Comparison of ENCODE assay signal across 33 cellular contexts in the genomic region with DNA sequence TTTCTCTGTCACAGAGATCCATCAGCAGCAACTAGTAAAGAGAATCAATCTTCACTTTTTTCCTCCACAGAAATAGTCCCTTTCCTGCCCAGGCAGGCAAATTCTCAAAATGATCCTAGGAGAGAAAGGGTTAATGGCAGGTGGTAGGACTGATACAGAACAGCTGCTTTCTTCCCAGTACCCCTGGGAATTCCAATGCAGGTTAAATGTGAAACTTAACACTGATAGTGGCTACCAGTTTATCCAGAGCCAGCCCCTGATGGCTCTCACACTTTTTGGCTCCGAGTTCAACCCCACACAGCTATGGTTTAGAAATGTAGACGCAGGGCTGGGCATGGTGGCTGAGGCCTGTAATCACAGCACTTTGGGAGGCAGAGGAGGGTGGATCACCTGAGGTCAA. TPM values are rescaled to one million over a fixed set of nuclear protein-coding genes. Genes with fewer than 3 reads are reported as not detected.
"Had no signal": no experiment of that assay in that cellular context is flagged by ENCODE, and none has a peak within 500 bp of the region (broad histone marks: within the 10 kb centered on the region; RNA-seq: fewer than 3 reads in every experiment).

No MANE protein-coding gene starts in this region.

- ATAC-seq: activated CD4-positive, CD25-positive, alpha-beta regulatory T cell treated with anti-CD3 and anti-CD28 coated beads, Interleukin-2, amount 50 U/mL, for 24 hours; activated T-helper 17 cell treated with anti-CD3 and anti-CD28 coated beads, Interleukin-2, amount 50 U/mL, for 72 hours; lower lobe of right lung; natural killer cell; sciatic nerve; stimulated activated effector memory CD8-positive, alpha-beta T cell treated with anti-CD3 and anti-CD28 coated beads, Interleukin-12 subunit alpha, Interleukin-12 subunit beta, amount 100 ng/mL, for 72 hours had no signal

- H3K9me3 ChIP-seq: esophagus squamous epithelium, left lung, lower lobe of right lung, stomach, thyroid gland, upper lobe of left lung, vagina had no signal

- DNase-seq: activated CD4-positive, alpha-beta memory T cell treated with anti-CD3 and anti-CD28 coated beads for 36 hours; activated CD4-positive, alpha-beta T cell treated with anti-CD3 and anti-CD28 coated beads for 48 hours; activated CD8-positive, alpha-beta memory T cell treated with anti-CD3 and anti-CD28 coated beads, Interleukin-2, amount 50 U/mL, for 4 hours; activated gamma-delta T cell treated with Interleukin-2 at 50 U/mL for 16 hours; activated naive CD4-positive, alpha-beta T cell treated with anti-CD3 and anti-CD28 coated beads, Interleukin-2, amount 50 U/mL, for 16 hours; activated T-cell treated with anti-CD3 and anti-CD28 coated beads, Interleukin-2, amount 50 U/mL, for 24 hours; amniotic stem cell; central memory CD4-positive, alpha-beta T cell; dermis blood vessel endothelial cell; effector CD4-positive, alpha-beta T cell; esophagus squamous epithelium; foreskin melanocyte; left lung; lower lobe of right lung; mesenchymal stem cell; natural killer cell; posterior cingulate gyrus; stimulated activated CD4-positive, alpha-beta T cell treated with anti-CD3 and anti-CD28 coated beads, Interleukin-4, amount 100 ng/mL, for 24 hours; stomach; thyroid gland; upper lobe of left lung; WERI-Rb-1 had no signal

- H3K27me3 Mint-ChIP-seq: activated CD4-positive, alpha-beta memory T cell treated with anti-CD3 and anti-CD28 coated beads for 36 hours; activated T-cell treated with anti-CD3 and anti-CD28 coated beads, Interleukin-2, amount 50 U/mL, for 24 hours; activated T-helper 17 cell treated with anti-CD3 and anti-CD28 coated beads, Interleukin-2, amount 50 U/mL, for 72 hours had no signal

- H3K27ac ChIP-seq: esophagus squamous epithelium, left lung, lower lobe of right lung, stomach, thyroid gland, upper lobe of left lung, vagina, WERI-Rb-1 had no signal

- H3K4me1 ChIP-seq: esophagus squamous epithelium, left lung, lower lobe of right lung, stomach, thyroid gland, upper lobe of left lung, vagina had no signal

- FAIRE-seq: astrocyte, islet of Langerhans, small intestine, TTC549 had no signal

- H3K9me3 Mint-ChIP-seq: activated CD4-positive, alpha-beta memory T cell treated with anti-CD3 and anti-CD28 coated beads for 36 hours; activated T-cell treated with anti-CD3 and anti-CD28 coated beads, Interleukin-2, amount 50 U/mL, for 24 hours; activated T-helper 17 cell treated with anti-CD3 and anti-CD28 coated beads, Interleukin-2, amount 50 U/mL, for 72 hours; natural killer cell; stimulated activated effector memory CD8-positive, alpha-beta T cell treated with anti-CD3 and anti-CD28 coated beads, Interleukin-12 subunit alpha, Interleukin-12 subunit beta, amount 100 ng/mL, for 72 hours had no signal

- H3K4me1 Mint-ChIP-seq: activated T-helper 17 cell treated with anti-CD3 and anti-CD28 coated beads, Interleukin-2, amount 50 U/mL, for 72 hours; natural killer cell; stimulated activated effector memory CD8-positive, alpha-beta T cell treated with anti-CD3 and anti-CD28 coated beads, Interleukin-12 subunit alpha, Interleukin-12 subunit beta, amount 100 ng/mL, for 72 hours had no signal

- H3K27ac Mint-ChIP-seq: activated CD4-positive, alpha-beta memory T cell treated with anti-CD3 and anti-CD28 coated beads for 36 hours; activated T-cell treated with anti-CD3 and anti-CD28 coated beads, Interleukin-2, amount 50 U/mL, for 24 hours; activated T-helper 17 cell treated with anti-CD3 and anti-CD28 coated beads, Interleukin-2, amount 50 U/mL, for 72 hours; natural killer cell had no signal

- H3K27me3 ChIP-seq: esophagus squamous epithelium, left lung, stomach, thyroid gland, upper lobe of left lung, vagina had no signal

- H3K4me3 ChIP-seq: esophagus squamous epithelium, left lung, lower lobe of right lung, stomach, thyroid gland, upper lobe of left lung, vagina had no signal

- H3K4me3 Mint-ChIP-seq: activated CD4-positive, alpha-beta memory T cell treated with anti-CD3 and anti-CD28 coated beads for 36 hours; activated T-cell treated with anti-CD3 and anti-CD28 coated beads, Interleukin-2, amount 50 U/mL, for 24 hours; activated T-helper 17 cell treated with anti-CD3 and anti-CD28 coated beads, Interleukin-2, amount 50 U/mL, for 72 hours; natural killer cell; stimulated activated effector memory CD8-positive, alpha-beta T cell treated with anti-CD3 and anti-CD28 coated beads, Interleukin-12 subunit alpha, Interleukin-12 subunit beta, amount 100 ng/mL, for 72 hours had no signal

RNA-seq across cellular contexts. Expression of gene MARVELD3, which starts 22.2 kb away (rescaled TPM):
- total RNA-seq: activated CD4-positive, alpha-beta memory T cell treated with anti-CD3 and anti-CD28 coated beads for 36 hours; activated CD8-positive, alpha-beta memory T cell treated with anti-CD3 and anti-CD28 coated beads for 36 hours; activated T-helper 17 cell treated with anti-CD3 and anti-CD28 coated beads, Interleukin-2, amount 50 U/mL, for 72 hours; dermis blood vessel endothelial cell; natural killer cell; omental fat pad had no signal
